In genomic region chr12:38139456-38139855, GRCh38 we compare ENCODE assay signal across 22 cellular contexts.
"Had no signal": no experiment of that assay in that cellular context is flagged by ENCODE, and none has a peak within 500 bp of the region (broad histone marks: within the 10 kb centered on the region; RNA-seq: fewer than 3 reads in every experiment).

No MANE protein-coding gene starts in this region.

- H3K79me2 ChIP-seq: parathyroid adenoma had no signal

- H3K9me3 ChIP-seq: left ventricle myocardium inferior, lower lobe of right lung, mucosa of descending colon, testis, tibial artery had no signal

- H3K36me3 ChIP-seq: left ventricle myocardium inferior, lower lobe of right lung, tibial artery had no signal

- ATAC-seq: natural killer cell treated with Interleukin-12 subunit alpha and Interleukin-12 subunit beta and Interleukin-15 and Interleukin-18, amount 100 ng/mL, for 72 hours; stimulated activated memory B cell treated with anti-CD40 and anti-IgM and Interleukin-4, amounts not matched to agents 10 μg/mL and 1 μg/mL and 100 μg/mL, for 72 hours had no signal

- H3K27ac Mint-ChIP-seq: mesothelial cell of epicardium, progenitor cell of endocrine pancreas, type B pancreatic cell had no signal

- H3K4me3 Mint-ChIP-seq: neural crest cell had no signal

- H3K4me3 ChIP-seq: mucosa of descending colon had no signal

- H3K4me1 Mint-ChIP-seq: mesothelial cell of epicardium, neural crest cell had no signal

- H3K9me3 Mint-ChIP-seq: immature natural killer cell; natural killer cell treated with Interleukin-12 subunit alpha and Interleukin-12 subunit beta and Interleukin-15 and Interleukin-18, amount 100 ng/mL, for 72 hours; stimulated activated memory B cell treated with anti-CD40 and anti-IgM and Interleukin-4, amounts not matched to agents 10 μg/mL and 1 μg/mL and 100 μg/mL, for 72 hours; type B pancreatic cell had no signal

- H3K9ac ChIP-seq: parathyroid adenoma had no signal

- H3K27me3 ChIP-seq: testis had no signal

- DNase-seq: effector memory CD4-positive, alpha-beta T cell; islet precursor cell; left colon; left ventricle myocardium inferior; lower lobe of right lung; mucosa of descending colon; stimulated activated CD4-positive, alpha-beta T cell treated with anti-CD3 and anti-CD28 coated beads, Interleukin-2, amount 100 ng/mL, for 24 hours; stimulated activated CD4-positive, alpha-beta T cell treated with anti-CD3 and anti-CD28 coated beads, Interleukin-4, amount 100 ng/mL, for 24 hours; stimulated activated naive CD8-positive, alpha-beta T cell treated with anti-CD3 and anti-CD28 coated beads, Interleukin-15, Interleukin-2, amounts not matched to agents 100 U/mL and 50 U/mL, for 24 hours; tibial artery had no signal

- H3K27ac ChIP-seq: coronary artery, left ventricle myocardium inferior, lower lobe of right lung, parathyroid adenoma, testis, tibial artery had no signal

- H3K27me3 Mint-ChIP-seq: natural killer cell treated with Interleukin-12 subunit alpha and Interleukin-12 subunit beta and Interleukin-15 and Interleukin-18, amount 100 ng/mL, for 72 hours; progenitor cell of endocrine pancreas; type B pancreatic cell had no signal

- H3K4me1 ChIP-seq: parathyroid adenoma had no signal

- H3K36me3 Mint-ChIP-seq: immature natural killer cell; memory B cell; mesothelial cell of epicardium; naive B cell; natural killer cell treated with Interleukin-12 subunit alpha and Interleukin-12 subunit beta and Interleukin-15 and Interleukin-18, amount 100 ng/mL, for 72 hours; stimulated activated memory B cell treated with anti-CD40 and anti-IgM and Interleukin-4, amounts not matched to agents 10 μg/mL and 1 μg/mL and 100 μg/mL, for 72 hours; type B pancreatic cell had no signal
